22 cellular contexts compared by ENCODE assay signal in the genomic region with DNA sequence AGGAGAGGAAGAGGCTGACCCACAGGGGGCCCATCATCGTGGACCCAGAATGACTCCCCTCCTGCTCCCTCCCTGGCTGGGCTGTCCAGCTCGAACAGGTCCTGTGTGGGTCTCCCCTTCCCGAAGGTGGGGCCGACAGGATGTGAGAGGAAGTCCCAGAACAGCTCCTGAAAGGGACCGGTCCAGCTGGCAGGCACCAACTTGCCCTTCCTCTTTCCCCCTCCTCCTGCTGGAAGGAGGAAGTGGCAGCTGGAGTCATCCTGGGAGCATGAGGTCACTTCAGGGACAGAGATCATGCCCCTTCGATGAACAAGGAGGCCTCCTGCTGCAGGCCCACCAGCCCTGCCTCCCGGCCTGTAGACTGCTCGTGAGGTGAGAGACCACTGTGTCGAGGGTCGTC. TPM values are rescaled to one million over a fixed set of nuclear protein-coding genes. Genes with fewer than 3 reads are reported as not detected.
DNase-seq lines count a peak whose midpoint lies in the region; ATAC-seq and TF ChIP-seq lines count a peak whose summit lies in the region.
"Had no signal": no experiment of that assay in that cellular context is flagged by ENCODE, and none has a peak within 500 bp of the region (broad histone marks: within the 10 kb centered on the region; RNA-seq: fewer than 3 reads in every experiment).

No MANE protein-coding gene starts in this region.

- H3K4me3 Mint-ChIP-seq in CD14-positive monocyte: peak overlapping the region in 1 of 2 donors; percentile 51
- no peak overlapping the region for H3K4me3 Mint-ChIP-seq in CD4-positive, alpha-beta memory T cell
- H3K4me3 Mint-ChIP-seq: activated T-helper 1 cell treated with anti-CD3 and anti-CD28 coated beads, Interleukin-12 subunit alpha, Interleukin-12 subunit beta, Interleukin-2, Interleukin-4 antibody, amounts not matched to agents 30 ng/mL and 10 ng/mL and 1 ng/mL, durations not matched to agents 14 hours and 24 hours and 36 hours; CD4-positive, CD25-positive, alpha-beta regulatory T cell; immature natural killer cell; T-helper 17 cell had no signal

- peak; percentile 73 for DNase-seq in CD14-positive monocyte (ENCODE audit: low spot score)
- DNase-seq in SKM-1 (lab: John Stamatoyannopoulos, UW; ENCODE audit: unreplicated experiment): peak; percentile 4
- DNase-seq in left lung: peak in 1 of 2 donors; percentile 39
- no peak for DNase-seq in NCI-H1092 (lab: John Stamatoyannopoulos, UW)
- DNase-seq in CD4-positive, alpha-beta memory T cell: no peak
- no peak for DNase-seq in NCI-H2029 (lab: John Stamatoyannopoulos, UW)
- DNase-seq: anterior cingulate cortex; CD4-positive, CD25-positive, alpha-beta regulatory T cell; EL; immature natural killer cell; NCI-H1417; NCI-H446; PC-3; stimulated activated CD4-positive, alpha-beta T cell treated with anti-CD3 and anti-CD28 coated beads, Interleukin-12 subunit alpha, Interleukin-12 subunit beta, amount 100 ng/mL, for 4 hours; stomach; T-helper 17 cell had no signal

- TF ChIP-seq CTCF in CD14-positive monocyte (IDR thresholded peaks at IDR 0.05) (no peak), left lung (IDR thresholded peaks at IDR 0.05) (no peak)

- peak overlapping the region in 2 of 7 donors; percentile 26 to 46 for H3K27ac Mint-ChIP-seq in CD14-positive monocyte
- H3K27ac Mint-ChIP-seq in CD4-positive, alpha-beta memory T cell: no peak overlapping the region
- H3K27ac Mint-ChIP-seq: activated T-helper 1 cell treated with anti-CD3 and anti-CD28 coated beads, Interleukin-12 subunit alpha, Interleukin-12 subunit beta, Interleukin-2, Interleukin-4 antibody, amounts not matched to agents 30 ng/mL and 10 ng/mL and 1 ng/mL, durations not matched to agents 14 hours and 24 hours and 36 hours; CD4-positive, CD25-positive, alpha-beta regulatory T cell; T-helper 17 cell had no signal

- H3K27me3 Mint-ChIP-seq in CD14-positive monocyte (ENCODE audit: low read depth in 3 of 3): peaks cover 10 to 17% (median 17%) of the 10 kb centered on the region in 3 donors
- peaks cover 7 to 10% of the 10 kb centered on the region in 2 donors for H3K27me3 Mint-ChIP-seq in CD4-positive, alpha-beta memory T cell

- no peaks in the 10 kb centered on the region for H3K36me3 Mint-ChIP-seq in CD14-positive monocyte
- no peaks in the 10 kb centered on the region for H3K36me3 Mint-ChIP-seq in CD4-positive, alpha-beta memory T cell
- H3K36me3 Mint-ChIP-seq: CD4-positive, CD25-positive, alpha-beta regulatory T cell had no signal

- no peak overlapping the region for H3K9ac ChIP-seq in BLaER1

- peak overlapping the region; percentile 37 for H3K4me2 ChIP-seq in BLaER1

- POLR2A ChIA-PET in CD4-positive, alpha-beta memory T cell (lab: Charles Lee; ENCODE audit: partially characterized antibody): no interaction called here

- intact Hi-C loops in CD14-positive monocyte (cut with micrococcal nuclease) (loop anchor here in 1 of 2 donors (10.0 kb wide), 1 partner anchor 357 kb away; no protein-coding TSS in a partner anchor), left lung (cut with DNase I) (no loop called here)
- intact Hi-C loops in CD4-positive, alpha-beta memory T cell (cut with micrococcal nuclease): no loop called here

- no peak overlapping the region for H3K4me3 ChIP-seq in BLaER1
- H3K4me3 ChIP-seq in left lung: no peak overlapping the region
- H3K4me3 ChIP-seq in CD4-positive, alpha-beta memory T cell (ENCODE audit: low read length in 2 of 2): no peak overlapping the region
- H3K4me3 ChIP-seq: colonic mucosa, HAP-1, ovary, stomach had no signal

- H3K4me1 ChIP-seq in BLaER1 (peaks cover 52% of the 10 kb centered on the region), left lung (peaks cover 4 to 31% of the 10 kb centered on the region in 2 donors)
- peaks cover 13% of the 10 kb centered on the region for H3K4me1 ChIP-seq in CD4-positive, alpha-beta memory T cell (ENCODE audit: insufficient read depth, low read length)
- H3K4me1 ChIP-seq: colonic mucosa, HAP-1 had no signal

- H4K20me1 ChIP-seq in BLaER1: no peaks in the 10 kb centered on the region

- peak; percentile 42 for ATAC-seq in left lung
- ATAC-seq: PC-3, T-helper 17 cell had no signal

- H3K9me3 ChIP-seq in BLaER1: no peaks in the 10 kb centered on the region
- no peaks in the 10 kb centered on the region for H3K9me3 ChIP-seq in left lung
- no peaks in the 10 kb centered on the region for H3K9me3 ChIP-seq in CD4-positive, alpha-beta memory T cell (ENCODE audit: control insufficient read depth in 1 of 2, low read length in 2 of 2)
- H3K9me3 ChIP-seq: colonic mucosa, HAP-1, ovary had no signal

- CTCF ChIA-PET in CD4-positive, alpha-beta memory T cell (lab: Charles Lee; ENCODE audit: partially characterized antibody): no interaction called here

- peaks cover 0 to 10% (median 3%) of the 10 kb centered on the region in 7 donors for H3K9me3 Mint-ChIP-seq in CD14-positive monocyte
- H3K9me3 Mint-ChIP-seq in CD4-positive, alpha-beta memory T cell: peaks cover 0 to 6% (median 3%) of the 10 kb centered on the region in 8 donors
- H3K9me3 Mint-ChIP-seq: activated T-helper 1 cell treated with anti-CD3 and anti-CD28 coated beads, Interleukin-12 subunit alpha, Interleukin-12 subunit beta, Interleukin-2, Interleukin-4 antibody, amounts not matched to agents 30 ng/mL and 10 ng/mL and 1 ng/mL, durations not matched to agents 14 hours and 24 hours and 36 hours had no signal

- H3K27ac ChIP-seq in BLaER1 (no peak overlapping the region), left lung (no peak overlapping the region)
- no peak overlapping the region for H3K27ac ChIP-seq in CD4-positive, alpha-beta memory T cell (ENCODE audit: low read depth, low read length)
- H3K27ac ChIP-seq: colonic mucosa, epithelial cell of prostate, ovary, stomach had no signal

- H3K27me3 ChIP-seq in BLaER1: no peaks in the 10 kb centered on the region
- H3K27me3 ChIP-seq in left lung: peaks cover 0 to 48% of the 10 kb centered on the region in 2 donors
- no peaks in the 10 kb centered on the region for H3K27me3 ChIP-seq in CD4-positive, alpha-beta memory T cell (ENCODE audit: insufficient read depth, low read length)
- H3K27me3 ChIP-seq: colonic mucosa, ovary had no signal

- H3K36me3 ChIP-seq in BLaER1 (no peaks in the 10 kb centered on the region), left lung (no peaks in the 10 kb centered on the region)
- no peaks in the 10 kb centered on the region for H3K36me3 ChIP-seq in CD4-positive, alpha-beta memory T cell (ENCODE audit: insufficient read depth, low read length)
- H3K36me3 ChIP-seq: colonic mucosa, HAP-1, ovary, stomach had no signal

- peaks cover 43% of the 10 kb centered on the region for H3K4me1 Mint-ChIP-seq in CD14-positive monocyte
- H3K4me1 Mint-ChIP-seq in CD4-positive, alpha-beta memory T cell: peaks cover 5 to 22% (median 11%) of the 10 kb centered on the region in 4 donors

RNA-seq across cellular contexts. Expression of a gene that starts 35.0 kb away (rescaled TPM):
- under 1 TPM in 1 of 2 donors, not detected in 1; 0.25 TPM for polyA plus RNA-seq in CD14-positive monocyte
- 1 to 10 TPM; 1.3 to 1.5 TPM for total RNA-seq in left lung
- 1 to 10 TPM in 1 of 2 experiments, under 1 TPM in 1; 0.84 to 1.6 TPM for total RNA-seq in CD4-positive, alpha-beta memory T cell
- 1 to 10 TPM in 1 of 2 donors, under 1 TPM in 1; 0.09 to 1.8 TPM for polyA plus RNA-seq in CD4-positive, alpha-beta memory T cell
- polyA plus RNA-seq: immature natural killer cell had no signal

Comparison
In these comparisons a context has a peak if more than half of its experiments do, and no peak if none do; other contexts are left out.
1. DNase-seq: peak in CD14-positive monocyte (single experiment) and SKM-1 (single experiment); none in NCI-H1092 (single experiment), CD4-positive, alpha-beta memory T cell (0 of 5) and NCI-H2029 (single experiment).